In the genomic region with DNA sequence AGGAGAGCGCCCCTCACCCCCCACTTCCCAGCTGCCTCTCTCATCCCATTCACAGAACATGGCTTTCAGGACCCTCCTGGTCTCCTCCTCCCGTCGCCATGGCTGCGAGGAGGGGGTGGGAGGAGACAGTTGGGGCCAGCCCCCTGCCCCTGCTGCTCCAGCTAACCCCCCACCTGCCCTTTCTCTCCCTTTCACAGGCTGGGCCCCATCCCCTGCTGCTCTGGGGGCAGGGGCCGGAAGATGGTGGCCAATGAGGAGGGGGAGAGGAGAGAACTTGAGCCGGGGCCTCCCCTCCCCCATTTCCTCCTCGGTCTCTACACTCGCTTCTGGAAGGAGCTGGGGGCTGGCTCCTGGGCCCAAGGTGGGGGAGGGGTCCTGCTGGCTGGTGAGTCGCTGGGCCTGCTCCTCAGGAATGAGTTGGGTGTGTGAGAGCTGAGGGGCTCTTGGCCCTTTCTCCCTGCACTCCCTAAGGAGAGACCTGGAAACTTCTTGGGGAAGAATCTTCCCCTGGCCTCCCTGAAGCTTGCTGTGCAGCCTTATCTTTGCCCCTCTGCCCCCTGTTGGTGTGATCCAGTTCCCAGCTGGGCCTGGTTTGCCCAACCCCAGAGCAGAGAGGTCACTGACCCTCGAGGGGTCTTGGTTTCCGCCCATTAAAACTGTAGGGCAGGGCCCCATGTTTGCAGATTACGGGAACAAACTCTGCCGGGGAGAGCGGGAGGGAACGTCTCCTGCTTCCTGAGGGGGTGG, we compare ENCODE assay signal across 8 cellular contexts. TPM values are rescaled to one million over a fixed set of nuclear protein-coding genes. Genes with fewer than 3 reads are reported as not detected.
DNase-seq lines count a peak whose midpoint lies in the region; ATAC-seq lines count a peak whose summit lies in the region.

No MANE protein-coding gene starts in this region.

- peak overlapping the region; percentile 81 to 94 for H3K4me3 Mint-ChIP-seq in activated T-cell treated with anti-CD3 and anti-CD28 coated beads, Interleukin-2, amount 50 U/mL, for 72 hours
- peak overlapping the region; percentile 91 for H3K4me3 Mint-ChIP-seq in activated T-helper 1 cell treated with anti-CD3 and anti-CD28 coated beads, Interleukin-12 subunit alpha, Interleukin-12 subunit beta, Interleukin-2, Interleukin-4 antibody, amounts not matched to agents 30 ng/mL and 10 ng/mL and 1 ng/mL, durations not matched to agents 14 hours and 24 hours and 36 hours

- peaks cover 28% of the 10 kb centered on the region for H3K27me3 Mint-ChIP-seq in activated T-cell treated with anti-CD3 and anti-CD28 coated beads, Interleukin-2, amount 50 U/mL, for 72 hours (ENCODE audit: low read depth)
- H3K27me3 Mint-ChIP-seq in activated T-helper 1 cell treated with anti-CD3 and anti-CD28 coated beads, Interleukin-12 subunit alpha, Interleukin-12 subunit beta, Interleukin-2, Interleukin-4 antibody, amounts not matched to agents 30 ng/mL and 10 ng/mL and 1 ng/mL, durations not matched to agents 14 hours and 24 hours and 36 hours (ENCODE audit: insufficient read depth) = peaks cover 18% of the 10 kb centered on the region

- peaks cover 16% of the 10 kb centered on the region for H3K4me1 Mint-ChIP-seq in activated T-cell treated with anti-CD3 and anti-CD28 coated beads, Interleukin-2, amount 50 U/mL, for 72 hours (ENCODE audit: low read depth)
- peaks cover 22% of the 10 kb centered on the region for H3K4me1 Mint-ChIP-seq in activated T-helper 1 cell treated with anti-CD3 and anti-CD28 coated beads, Interleukin-12 subunit alpha, Interleukin-12 subunit beta, Interleukin-2, Interleukin-4 antibody, amounts not matched to agents 30 ng/mL and 10 ng/mL and 1 ng/mL, durations not matched to agents 14 hours and 24 hours and 36 hours (ENCODE audit: low read depth)

- peak; percentile 20 to 34 for ATAC-seq in activated T-cell treated with anti-CD3 and anti-CD28 coated beads, Interleukin-2, amount 50 U/mL, for 72 hours (replicated peaks in 1 of 2)
- no peak for ATAC-seq in GM21528 (IDR thresholded peaks at IDR 0.05; ENCODE audit: low FRiP score, unreplicated experiment)

- DNase-seq in activated T-cell treated with anti-CD3 and anti-CD28 coated beads, Interleukin-2, amount 50 U/mL, for 72 hours = no peak
- no peak for DNase-seq in activated T-cell treated with anti-CD3 and anti-CD28 coated beads, Interleukin-2, amount 50 U/mL, for 48 hours
- no peak for DNase-seq in activated T-helper 1 cell treated with anti-CD3 and anti-CD28 coated beads, Interleukin-12 subunit alpha, Interleukin-12 subunit beta, Interleukin-2, Interleukin-4 antibody, amounts not matched to agents 30 ng/mL and 10 ng/mL and 1 ng/mL, durations not matched to agents 14 hours and 24 hours and 36 hours (ENCODE audit: low spot score)
- DNase-seq in NCI-H526 treated with DMSO at 0.1 percent for 48 hours (lab: John Stamatoyannopoulos, UW) (no peak), SHP77 (lab: John Stamatoyannopoulos, UW) (no peak)

- H3K27me3 ChIP-seq in iPS-18a (ENCODE audit: control insufficient read depth, insufficient read depth, low read length) (no peaks in the 10 kb centered on the region), stomach smooth muscle (ENCODE audit: control insufficient read depth in 1 of 2, insufficient read depth in 2 of 2, low read length in 2 of 2) (no peaks in the 10 kb centered on the region)

- intact Hi-C loops in activated T-helper 1 cell treated with anti-CD3 and anti-CD28 coated beads, Interleukin-12 subunit alpha, Interleukin-12 subunit beta, Interleukin-2, Interleukin-4 antibody, amounts not matched to agents 30 ng/mL and 10 ng/mL and 1 ng/mL, durations not matched to agents 14 hours and 24 hours and 36 hours (cut with micrococcal nuclease) = loop anchor here (5.0 kb wide), 1 partner anchor 1913 kb away; no protein-coding TSS in a partner anchor

- H3K4me1 ChIP-seq in iPS-18a (ENCODE audit: control insufficient read depth, low read depth, low read length) (peaks cover 33% of the 10 kb centered on the region), stomach smooth muscle (ENCODE audit: control insufficient read depth, insufficient read depth, low read length) (peaks cover 37% of the 10 kb centered on the region)

- no peak overlapping the region for H3K27ac Mint-ChIP-seq in activated T-cell treated with anti-CD3 and anti-CD28 coated beads, Interleukin-2, amount 50 U/mL, for 72 hours
- no peak overlapping the region for H3K27ac Mint-ChIP-seq in activated T-helper 1 cell treated with anti-CD3 and anti-CD28 coated beads, Interleukin-12 subunit alpha, Interleukin-12 subunit beta, Interleukin-2, Interleukin-4 antibody, amounts not matched to agents 30 ng/mL and 10 ng/mL and 1 ng/mL, durations not matched to agents 14 hours and 24 hours and 36 hours

- H3K9me3 ChIP-seq in iPS-18a (ENCODE audit: control insufficient read depth, low read depth, low read length) = no peaks in the 10 kb centered on the region
- no peaks in the 10 kb centered on the region for H3K9me3 ChIP-seq in stomach smooth muscle (ENCODE audit: control insufficient read depth in 2 of 2, low read length in 2 of 2)

- H3K9ac ChIP-seq in iPS-18a (ENCODE audit: low read length) (peak overlapping the region; percentile 99), stomach smooth muscle (ENCODE audit: low read length in 2 of 2) (peak overlapping the region; percentile 13 to 79)

- H3K9me3 Mint-ChIP-seq in activated T-cell treated with anti-CD3 and anti-CD28 coated beads, Interleukin-2, amount 50 U/mL, for 72 hours = no peaks in the 10 kb centered on the region
- no peaks in the 10 kb centered on the region for H3K9me3 Mint-ChIP-seq in activated T-helper 1 cell treated with anti-CD3 and anti-CD28 coated beads, Interleukin-12 subunit alpha, Interleukin-12 subunit beta, Interleukin-2, Interleukin-4 antibody, amounts not matched to agents 30 ng/mL and 10 ng/mL and 1 ng/mL, durations not matched to agents 14 hours and 24 hours and 36 hours

- H3K36me3 ChIP-seq in iPS-18a (ENCODE audit: control insufficient read depth, low read depth, low read length) (peaks cover 19% of the 10 kb centered on the region), stomach smooth muscle (ENCODE audit: control insufficient read depth in 2 of 2, insufficient read depth in 2 of 2, low read length in 2 of 2) (no peaks in the 10 kb centered on the region)

- H3K27ac ChIP-seq in iPS-18a (ENCODE audit: low read length) (peak overlapping the region; percentile 95), stomach smooth muscle (ENCODE audit: low read length) (no peak overlapping the region)

- H3K4me3 ChIP-seq in iPS-18a (ENCODE audit: low read length) (peak overlapping the region; percentile 95), stomach smooth muscle (ENCODE audit: low read length in 2 of 2) (peak overlapping the region; percentile 87 to 89)

- peaks cover 1 to 2% of the 10 kb centered on the region in 2 donors for H3K36me3 Mint-ChIP-seq in activated T-cell treated with anti-CD3 and anti-CD28 coated beads, Interleukin-2, amount 50 U/mL, for 72 hours (ENCODE audit: insufficient read depth in 2 of 2)
- H3K36me3 Mint-ChIP-seq in activated T-helper 1 cell treated with anti-CD3 and anti-CD28 coated beads, Interleukin-12 subunit alpha, Interleukin-12 subunit beta, Interleukin-2, Interleukin-4 antibody, amounts not matched to agents 30 ng/mL and 10 ng/mL and 1 ng/mL, durations not matched to agents 14 hours and 24 hours and 36 hours (ENCODE audit: low read depth) = no peaks in the 10 kb centered on the region

RNA-seq across cellular contexts. Expression of a gene that starts 10.2 kb away (rescaled TPM):
- 1 to 10 TPM; 1.1 to 1.3 TPM for total RNA-seq in activated T-cell treated with anti-CD3 and anti-CD28 coated beads, Interleukin-2, amount 50 U/mL, for 72 hours
- total RNA-seq in activated T-helper 1 cell treated with anti-CD3 and anti-CD28 coated beads, Interleukin-12 subunit alpha, Interleukin-12 subunit beta, Interleukin-2, Interleukin-4 antibody, amounts not matched to agents 30 ng/mL and 10 ng/mL and 1 ng/mL, durations not matched to agents 14 hours and 24 hours and 36 hours = 0.26 and 0.39 TPM in 2 replicates

RNA-seq across cellular contexts. Expression of a gene that starts 18.1 kb away (rescaled TPM):
- total RNA-seq in activated T-cell treated with anti-CD3 and anti-CD28 coated beads, Interleukin-2, amount 50 U/mL, for 72 hours = 10 to 100 TPM; 15.1 to 16.1 TPM
- 17.8 and 19.1 TPM in 2 replicates for total RNA-seq in activated T-helper 1 cell treated with anti-CD3 and anti-CD28 coated beads, Interleukin-12 subunit alpha, Interleukin-12 subunit beta, Interleukin-2, Interleukin-4 antibody, amounts not matched to agents 30 ng/mL and 10 ng/mL and 1 ng/mL, durations not matched to agents 14 hours and 24 hours and 36 hours

RNA-seq across cellular contexts. Expression of a gene that starts 28.4 kb away (rescaled TPM):
- 10 to 100 TPM; 62.8 to 62.9 TPM for total RNA-seq in activated T-cell treated with anti-CD3 and anti-CD28 coated beads, Interleukin-2, amount 50 U/mL, for 72 hours
- total RNA-seq in activated T-helper 1 cell treated with anti-CD3 and anti-CD28 coated beads, Interleukin-12 subunit alpha, Interleukin-12 subunit beta, Interleukin-2, Interleukin-4 antibody, amounts not matched to agents 30 ng/mL and 10 ng/mL and 1 ng/mL, durations not matched to agents 14 hours and 24 hours and 36 hours = 78.4 and 79.1 TPM in 2 replicates

RNA-seq across cellular contexts. Expression of a gene that starts 42.0 kb away (rescaled TPM):
- not detected for total RNA-seq in activated T-cell treated with anti-CD3 and anti-CD28 coated beads, Interleukin-2, amount 50 U/mL, for 72 hours
- total RNA-seq in activated T-helper 1 cell treated with anti-CD3 and anti-CD28 coated beads, Interleukin-12 subunit alpha, Interleukin-12 subunit beta, Interleukin-2, Interleukin-4 antibody, amounts not matched to agents 30 ng/mL and 10 ng/mL and 1 ng/mL, durations not matched to agents 14 hours and 24 hours and 36 hours = not detected in 2 replicates
